In genomic region chr7:33215992-33216391, GRCh38 we compare ENCODE assay signal across 1 cellular context.
A peak's percentile ranks its signal among the peaks of the same experiment; 100 is the strongest.
TF ChIP-seq lines count a peak whose summit lies in the region.

No MANE protein-coding gene starts in this region.

TF ChIP-seq in HepG2, 621 proteins besides CTCF, POLR2A, EP300 and RAD21 (continued from another document and continues in another):
- peak; percentile 79; the same call in 1 of the 2 replicates for TF ChIP-seq ZBED4 (CRISPR knock-in tag; IDR thresholded peaks at IDR 0.05; ENCODE audit: borderline replicate concordance)
- peak; percentile 98 for TF ChIP-seq ARID5B (CRISPR knock-in tag; IDR thresholded peaks at IDR 0.05)
- no peak for TF ChIP-seq GABPB1 (CRISPR knock-in tag; IDR thresholded peaks at IDR 0.05)
- TF ChIP-seq ZNF256 (CRISPR knock-in tag; conservative IDR thresholded peaks at IDR 0.05): no peak
- no peak for TF ChIP-seq MNT (IDR thresholded peaks at IDR 0.05)
- no peak for TF ChIP-seq STAT5B (CRISPR knock-in tag; IDR thresholded peaks at IDR 0.05)
- TF ChIP-seq PHF21A (CRISPR knock-in tag; IDR thresholded peaks at IDR 0.05): peak; percentile 64; the same call in 1 of the 2 replicates
- peak; percentile 86 for TF ChIP-seq ZNF331 (CRISPR knock-in tag; IDR thresholded peaks at IDR 0.05)
- TF ChIP-seq ZMYM4 (CRISPR knock-in tag; IDR thresholded peaks at IDR 0.05): peak; percentile 82
- peak; percentile 80 for TF ChIP-seq MEF2D (CRISPR knock-in tag; IDR thresholded peaks at IDR 0.05)
- TF ChIP-seq SMARCC2 (IDR thresholded peaks at IDR 0.05): peak; percentile 32; the same call in 1 of the 2 replicates
- peak; percentile 28; the same call in 1 of the 2 replicates for TF ChIP-seq FOSL2 (CRISPR knock-in tag; IDR thresholded peaks at IDR 0.05)
- TF ChIP-seq, protein P1, sequence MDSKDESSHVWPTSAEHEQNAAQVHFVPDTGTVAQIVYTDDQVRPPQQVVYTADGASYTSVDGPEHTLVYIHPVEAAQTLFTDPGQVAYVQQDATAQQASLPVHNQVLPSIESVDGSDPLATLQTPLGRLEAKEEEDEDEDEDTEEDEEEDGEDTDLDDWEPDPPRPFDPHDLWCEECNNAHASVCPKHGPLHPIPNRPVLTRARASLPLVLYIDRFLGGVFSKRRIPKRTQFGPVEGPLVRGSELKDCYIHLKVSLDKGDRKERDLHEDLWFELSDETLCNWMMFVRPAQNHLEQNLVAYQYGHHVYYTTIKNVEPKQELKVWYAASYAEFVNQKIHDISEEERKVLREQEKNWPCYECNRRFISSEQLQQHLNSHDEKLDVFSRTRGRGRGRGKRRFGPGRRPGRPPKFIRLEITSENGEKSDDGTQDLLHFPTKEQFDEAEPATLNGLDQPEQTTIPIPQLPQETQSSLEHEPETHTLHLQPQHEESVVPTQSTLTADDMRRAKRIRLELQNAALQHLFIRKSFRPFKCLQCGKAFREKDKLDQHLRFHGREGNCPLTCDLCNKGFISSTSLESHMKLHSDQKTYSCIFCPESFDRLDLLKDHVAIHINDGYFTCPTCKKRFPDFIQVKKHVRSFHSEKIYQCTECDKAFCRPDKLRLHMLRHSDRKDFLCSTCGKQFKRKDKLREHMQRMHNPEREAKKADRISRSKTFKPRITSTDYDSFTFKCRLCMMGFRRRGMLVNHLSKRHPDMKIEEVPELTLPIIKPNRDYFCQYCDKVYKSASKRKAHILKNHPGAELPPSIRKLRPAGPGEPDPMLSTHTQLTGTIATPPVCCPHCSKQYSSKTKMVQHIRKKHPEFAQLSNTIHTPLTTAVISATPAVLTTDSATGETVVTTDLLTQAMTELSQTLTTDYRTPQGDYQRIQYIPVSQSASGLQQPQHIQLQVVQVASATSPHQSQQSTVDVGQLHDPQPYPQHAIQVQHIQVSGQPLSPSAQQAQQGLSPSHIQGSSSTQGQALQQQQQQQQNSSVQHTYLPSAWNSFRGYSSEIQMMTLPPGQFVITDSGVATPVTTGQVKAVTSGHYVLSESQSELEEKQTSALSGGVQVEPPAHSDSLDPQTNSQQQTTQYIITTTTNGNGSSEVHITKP (CRISPR knock-in tag; IDR thresholded peaks at IDR 0.05; ENCODE audit: low read depth): 0 out of 2 replicates have a peak, but pooled peaks have one; percentile 34
- TF ChIP-seq SNAPC2 (CRISPR knock-in tag; IDR thresholded peaks at IDR 0.05): 0 out of 2 replicates have a peak, but pooled peaks have one; percentile 29
- TF ChIP-seq FOXO1 (CRISPR knock-in tag; IDR thresholded peaks at IDR 0.05): peak; percentile 85
- peak; percentile 90; the same call in 1 of the 2 replicates for TF ChIP-seq DPF2 (CRISPR knock-in tag; IDR thresholded peaks at IDR 0.05; ENCODE audit: borderline replicate concordance, low read depth)
- no peak for TF ChIP-seq GZF1 (CRISPR knock-in tag; IDR thresholded peaks at IDR 0.05)
- TF ChIP-seq ZNF614 (CRISPR knock-in tag; IDR thresholded peaks at IDR 0.05; ENCODE audit: borderline replicate concordance): peak; percentile 85; the same call in 1 of the 2 replicates
- peak; percentile 51; the same call in 1 of the 2 replicates for TF ChIP-seq ZNF670 (CRISPR knock-in tag; IDR thresholded peaks at IDR 0.05; ENCODE audit: borderline replicate concordance)
- no peak for TF ChIP-seq MYC (CRISPR knock-in tag; IDR thresholded peaks at IDR 0.05; ENCODE audit: borderline replicate concordance)
- peak; percentile 64 for TF ChIP-seq SAP130 (CRISPR knock-in tag; IDR thresholded peaks at IDR 0.05; ENCODE audit: low read depth)
- peak; percentile 89; the same call in 1 of the 2 replicates for TF ChIP-seq NCOR1 (IDR thresholded peaks at IDR 0.05; ENCODE audit: borderline replicate concordance, low read length)
- no peak for TF ChIP-seq KLF11 (CRISPR knock-in tag; IDR thresholded peaks at IDR 0.05)
- TF ChIP-seq ZNF629 (CRISPR knock-in tag; conservative IDR thresholded peaks at IDR 0.05): peak; percentile 67
- TF ChIP-seq XRCC5 (optimal IDR thresholded peaks at IDR 0.05; ENCODE audit: low read length): no peak
- peak; percentile 98 for TF ChIP-seq SOX5 (CRISPR knock-in tag; IDR thresholded peaks at IDR 0.05; ENCODE audit: borderline replicate concordance)
- peak; percentile 97; the same call in 1 of the 2 replicates for TF ChIP-seq ZBTB20 (CRISPR knock-in tag; IDR thresholded peaks at IDR 0.05; ENCODE audit: borderline replicate concordance, low read depth)
- peak; percentile 82 for TF ChIP-seq MED1 (CRISPR knock-in tag; IDR thresholded peaks at IDR 0.05)
- no peak for TF ChIP-seq ZHX2 (IDR thresholded peaks at IDR 0.05; ENCODE audit: low read depth)
- no peak for TF ChIP-seq ZHX2 (CRISPR knock-in tag; IDR thresholded peaks at IDR 0.05; ENCODE audit: borderline replicate concordance)
- TF ChIP-seq GABPA (IDR thresholded peaks at IDR 0.05; ENCODE audit: low read depth, low read length): no peak
- TF ChIP-seq GABPA (CRISPR knock-in tag; IDR thresholded peaks at IDR 0.05; ENCODE audit: low read depth): 0 out of 2 replicates have a peak, but pooled peaks have one; percentile 24
- no peak for TF ChIP-seq HNRNPH1 (optimal IDR thresholded peaks at IDR 0.05; ENCODE audit: low read depth, low read length)
- peak; percentile 82 for TF ChIP-seq HHEX (CRISPR knock-in tag; IDR thresholded peaks at IDR 0.05)
- peak; percentile 51; the same call in 1 of the 2 replicates for TF ChIP-seq CEBPG (CRISPR knock-in tag; IDR thresholded peaks at IDR 0.05)
- TF ChIP-seq SOX13 (IDR thresholded peaks at IDR 0.05): peak; percentile 86
- peak in 1 of 2 experiments; percentile 98; a peak in 2 of 4 replicates for TF ChIP-seq SOX13 (CRISPR knock-in tag; conservative IDR thresholded peaks at IDR 0.05 in 1 of 2, IDR thresholded peaks at IDR 0.05 in 1 of 2)
- peak; percentile 78 for TF ChIP-seq ASH2L (IDR thresholded peaks at IDR 0.05; ENCODE audit: insufficient read length, low read depth, low read length)
- 0 out of 2 replicates have a peak, but pooled peaks have one; percentile 32 for TF ChIP-seq FOXP1 (IDR thresholded peaks at IDR 0.05)
- peak; percentile 84 for TF ChIP-seq FOXP1 (CRISPR knock-in tag; IDR thresholded peaks at IDR 0.05)
- TF ChIP-seq, protein P2, sequence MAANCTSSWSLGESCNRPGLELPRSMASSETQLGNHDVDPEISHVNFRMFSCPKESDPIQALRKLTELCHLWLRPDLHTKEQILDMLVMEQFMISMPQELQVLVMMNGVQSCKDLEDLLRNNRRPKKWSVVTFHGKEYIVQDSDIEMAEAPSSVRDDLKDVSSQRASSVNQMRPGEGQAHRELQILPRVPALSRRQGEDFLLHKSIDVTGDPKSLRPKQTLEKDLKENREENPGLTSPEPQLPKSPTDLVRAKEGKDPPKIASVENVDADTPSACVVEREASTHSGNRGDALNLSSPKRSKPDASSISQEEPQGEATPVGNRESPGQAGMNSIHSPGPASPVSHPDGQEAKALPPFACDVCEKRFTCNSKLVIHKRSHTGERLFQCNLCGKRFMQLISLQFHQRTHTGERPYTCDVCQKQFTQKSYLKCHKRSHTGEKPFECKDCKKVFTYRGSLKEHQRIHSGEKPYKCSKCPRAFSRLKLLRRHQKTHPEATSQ (CRISPR knock-in tag; IDR thresholded peaks at IDR 0.05; ENCODE audit: borderline replicate concordance): peak; percentile 57; the same call in 1 of the 2 replicates
- no peak for TF ChIP-seq SP2 (CRISPR knock-in tag; IDR thresholded peaks at IDR 0.05)
- peak; percentile 93 for TF ChIP-seq GATAD2A (CRISPR knock-in tag; IDR thresholded peaks at IDR 0.05)
- TF ChIP-seq KMT2B (CRISPR knock-in tag; IDR thresholded peaks at IDR 0.05): no peak
- TF ChIP-seq HIVEP1 (CRISPR knock-in tag; IDR thresholded peaks at IDR 0.05): no peak
